ENCODE assay signal across 13 cellular contexts in genomic region chr10:96740579-96741281, GRCh38. TPM values are rescaled to one million over a fixed set of nuclear protein-coding genes. Genes with fewer than 3 reads are reported as not detected.
DNase-seq lines count a peak whose midpoint lies in the region; ATAC-seq, FAIRE-seq and TF ChIP-seq lines count a peak whose summit lies in the region.
"Had no signal": no experiment of that assay in that cellular context is flagged by ENCODE, and none has a peak within 500 bp of the region (broad histone marks: within the 10 kb centered on the region; RNA-seq: fewer than 3 reads in every experiment).

No MANE protein-coding gene starts in this region.

- no peaks in the 10 kb centered on the region for H4K20me1 ChIP-seq in GM12878 (ENCODE audit: control insufficient read depth, insufficient read depth)

- ATAC-seq in GM12878 (peak; percentile 62), left lobe of liver (peak; percentile 69), GM18873 (IDR thresholded peaks at IDR 0.05; ENCODE audit: low FRiP score, unreplicated experiment) (no peak), GM19397 (IDR thresholded peaks at IDR 0.05; ENCODE audit: unreplicated experiment) (no peak)
- ATAC-seq: HCT116 had no signal

- TF ChIP-seq POLR2A in GM12878 (IDR thresholded peaks at IDR 0.05; ENCODE audit: low read depth, low read length) (no peak), transverse colon (IDR thresholded peaks at IDR 0.05) (no peak)

- H3K4me3 ChIP-seq in GM12878 = no peak overlapping the region
- no peak overlapping the region for H3K4me3 ChIP-seq in transverse colon

- DNase-seq in KG1 (lab: John Stamatoyannopoulos, UW) = peak; percentile 78
- DNase-seq in GM12878 (ENCODE audit: low read depth, low spot score) = no peak
- DNase-seq in left lobe of liver (ENCODE audit: low spot score) = peak; percentile 56
- peak; percentile 45 for DNase-seq in transverse colon
- no peak for DNase-seq in retina
- DNase-seq: activated CD4-positive, alpha-beta T cell treated with anti-CD3 and anti-CD28 coated beads, Interleukin-2, amount 10 ng/mL, durations not matched to agents 7 days and 5 days; DMS53; NCI-H1694 treated with DMSO at 0.1 percent for 48 hours had no signal

- RAD21 ChIA-PET in GM12878 (lab: Charles Lee; ENCODE audit: unreplicated experiment) = interaction anchor here (0.7 to 2.4 kb wide), 15 partner anchors 8 to 296 kb away, joined by 3 to 27 read pairs (median 4); partner anchors contain the start of gene PIK3AP1

- no peak for TF ChIP-seq CTCF in GM12878 (IDR thresholded peaks at IDR 0.05 in 2 of 3, conservative IDR thresholded peaks at IDR 0.05 in 1 of 3; ENCODE audit: control insufficient read depth in 2 of 3, extremely low read depth in 1 of 3, insufficient read depth in 1 of 3, low read depth in 3 of 3, low read length in 3 of 3)
- TF ChIP-seq CTCF in transverse colon (IDR thresholded peaks at IDR 0.05) = no peak

- H3K27ac ChIP-seq in GM12878 (ENCODE audit: control insufficient read depth, insufficient read depth) = no peak overlapping the region
- peak overlapping the region in 2 of 4 donors; percentile 15 to 50 for H3K27ac ChIP-seq in transverse colon

- WGBS in GM12878 (ENCODE audit: insufficient coverage, insufficient replicate concordance, low lambda C conversion rate, missing lambda C conversion rate) = 44% methylated on average over 9 of the region's 9 CpGs
- WGBS in transverse colon (ENCODE audit: low coverage in 1 of 2), 2 donors = 65 to 71% methylated on average over 8 to 9 of the region's 9 CpGs

- H3K4me2 ChIP-seq in GM12878 (ENCODE audit: control insufficient read depth, insufficient read depth) = peak overlapping the region; percentile 22

- CTCF ChIA-PET in GM12878 (lab: Yijun Ruan, JAX) = interaction anchor here (0.5 to 5.4 kb wide), 20 partner anchors 9 to 376 kb away, joined by 3 to 51 read pairs (median 5); partner anchors contain the start of gene TLL2

- in situ Hi-C loops in GM12878 (cut with MboI) (no loop called here), transverse colon (cut with MboI; ENCODE audit: low pct_ligation_motif_present in 1 of 4, low pct_unique_long_range_greater_than_20kb in 1 of 4, low sequenced_read_pairs in 3 of 4) (no loop called here)

- TF ChIP-seq EP300 in GM12878 (IDR thresholded peaks at IDR 0.05; ENCODE audit: borderline replicate concordance in 1 of 2, control insufficient read depth in 1 of 2, low read depth in 2 of 2, low read length in 2 of 2) (no peak), transverse colon (IDR thresholded peaks at IDR 0.05; ENCODE audit: low read depth) (no peak)

- H3K9me3 ChIP-seq in GM12878 (replicated peaks; ENCODE audit: control insufficient read depth, insufficient read depth, low read length) (no peaks in the 10 kb centered on the region), transverse colon (no peaks in the 10 kb centered on the region)

- BruUV-seq in GM12878 (replicated peaks; lab: Mats Ljungman, UMichigan) = no TSS peak

- no peaks in the 10 kb centered on the region; the same call in 1 of the 2 replicates for H3K79me2 ChIP-seq in GM12878 (ENCODE audit: control insufficient read depth, insufficient read depth, low read length)

- H3K36me3 ChIP-seq in GM12878 (ENCODE audit: control insufficient read depth in 2 of 2, insufficient read depth in 2 of 2, low read length in 1 of 2) = no peaks in the 10 kb centered on the region
- no peaks in the 10 kb centered on the region for H3K36me3 ChIP-seq in transverse colon

- POLR2A ChIA-PET in GM12878 (lab: Charles Lee) = interaction anchor here (0.7 to 4.4 kb wide), 7 partner anchors 18 to 68 kb away, joined by 3 to 30 read pairs (median 4); no protein-coding TSS in a partner anchor

- H3K27me3 ChIP-seq in GM12878 (replicated peaks in 1 of 2; ENCODE audit: control insufficient read depth in 2 of 2, insufficient read depth in 2 of 2, low read length in 1 of 2) (no peaks in the 10 kb centered on the region), transverse colon (no peaks in the 10 kb centered on the region)

- TF ChIP-seq RAD21 in GM12878 (IDR thresholded peaks at IDR 0.05; ENCODE audit: insufficient read depth, low read depth, low read length) = no peak

- SMC1A ChIA-PET in GM12878 (lab: Charles Lee; ENCODE audit: uncharacterized antibody, unreplicated experiment) = interaction anchor here (0.6 to 4.7 kb wide), 23 partner anchors 9 to 253 kb away, joined by 3 to 34 read pairs (median 5); partner anchors contain the start of gene PIK3AP1

- intact Hi-C loops in GM12878 (cut with micrococcal nuclease; ENCODE audit: unreplicated experiment) (no loop called here), transverse colon (cut with DNase I; ENCODE audit: low total_unique reads) (no loop called here)

- H3K9ac ChIP-seq in GM12878 (ENCODE audit: control insufficient read depth, insufficient read depth, low read length) = no peak overlapping the region

- H3K4me1 ChIP-seq in GM12878 (ENCODE audit: control insufficient read depth, insufficient read depth, low read length) (peaks cover 15% of the 10 kb centered on the region), transverse colon (no peaks in the 10 kb centered on the region)

- H2AFZ ChIP-seq in GM12878 (ENCODE audit: control insufficient read depth, low read depth, low read length) = no peak overlapping the region

- no peak for FAIRE-seq in GM12878 (lab: Jason Lieb, UNC)
- FAIRE-seq: urothelium cell line had no signal

TF ChIP-seq in GM12878, 131 proteins besides CTCF, POLR2A, EP300 and RAD21:
- TF ChIP-seq BMI1 (IDR thresholded peaks at IDR 0.05; ENCODE audit: borderline replicate concordance) (no peak), SPI1 (IDR thresholded peaks at IDR 0.05; ENCODE audit: borderline replicate concordance, insufficient read depth, low read depth, low read length) (peak; percentile 36; the same call in 1 of the 2 replicates), EED (IDR thresholded peaks at IDR 0.05; ENCODE audit: low read depth) (0 out of 2 replicates have a peak, but pooled peaks have one; percentile 43)

RNA-seq across cellular contexts. Expression of gene PIK3AP1, which starts 20.4 kb away (rescaled TPM):
- total RNA-seq in GM12878 (2013; cell fraction: nucleolus; rRNA removed) = 528 and 572 TPM in 2 replicates
- 151 and 167 TPM in 2 replicates for total RNA-seq in GM12878 (2014; rRNA removed)
- total RNA-seq in GM12878 (2014; rRNA removed; fragmentation: Illumina TruSeq; extraction: Trizol) = 143 and 148 TPM in 2 replicates
- total RNA-seq in GM12878 (2021) = 137 and 142 TPM in 2 replicates
- polyA plus RNA-seq in GM12878 (2011; ENCODE audit: low read depth) = 51.5 TPM
- polyA plus RNA-seq in GM12878 (2011; rRNA removed) = 281 and 306 TPM in 2 replicates
- polyA plus RNA-seq in GM12878 (2011; cell fraction: cytosol; rRNA removed) = 333 and 336 TPM in 2 replicates
- polyA plus RNA-seq in GM12878 (2011; cell fraction: nucleus; rRNA removed) = 200 and 264 TPM in 2 replicates
- polyA plus RNA-seq in GM12878 (2012) = 66.8 and 75.2 TPM in 2 replicates
- 107 and 128 TPM in 2 replicates for polyA plus RNA-seq in GM12878 (2014; fragmentation: Illumina TruSeq; extraction: Trizol)
- 10 to 100 TPM; 26.2 to 37.0 TPM for polyA plus RNA-seq in GM12878 (2014; fragmentation: Nextera tagmentation; extraction: Ambion mirVana)
- 108 and 110 TPM in 2 replicates for polyA plus RNA-seq in GM12878 (2014; rRNA removed)
- 10 to 100 TPM; 92.4 to 93.7 TPM for polyA plus RNA-seq in GM12878 (2016; fragmentation: Nextera tagmentation; extraction: Ambion mirVana)
- 802 and 813 TPM in 2 replicates for polyA minus RNA-seq in GM12878 (2011; rRNA and poly(A)+ RNA removed)
- 162 and 192 TPM in 2 replicates for polyA minus RNA-seq in GM12878 (2011; cell fraction: cytosol; rRNA and poly(A)+ RNA removed)
- polyA minus RNA-seq in GM12878 (2011; cell fraction: nucleus; rRNA and poly(A)+ RNA removed) = 171 and 266 TPM in 2 replicates
- 35.7 TPM for total RNA-seq in left lobe of liver
- 10 to 100 TPM in 3 of 4 donors, 1 to 10 TPM in 1; 6.4 to 42.6 (median 16.3) TPM for total RNA-seq in transverse colon
- total RNA-seq: RPMI7951 had no signal

Comparison
In these comparisons a context has a peak if more than half of its experiments do, and no peak if none do; other contexts are left out.
1. DNase-seq: peak in KG1 (single experiment), left lobe of liver (single experiment) and transverse colon (single experiment); none in GM12878 (single experiment) and retina (single experiment).
2. ATAC-seq: peak in GM12878 (single experiment) and left lobe of liver (single experiment); none in GM18873 (single experiment) and GM19397 (single experiment).